In the genomic region with DNA sequence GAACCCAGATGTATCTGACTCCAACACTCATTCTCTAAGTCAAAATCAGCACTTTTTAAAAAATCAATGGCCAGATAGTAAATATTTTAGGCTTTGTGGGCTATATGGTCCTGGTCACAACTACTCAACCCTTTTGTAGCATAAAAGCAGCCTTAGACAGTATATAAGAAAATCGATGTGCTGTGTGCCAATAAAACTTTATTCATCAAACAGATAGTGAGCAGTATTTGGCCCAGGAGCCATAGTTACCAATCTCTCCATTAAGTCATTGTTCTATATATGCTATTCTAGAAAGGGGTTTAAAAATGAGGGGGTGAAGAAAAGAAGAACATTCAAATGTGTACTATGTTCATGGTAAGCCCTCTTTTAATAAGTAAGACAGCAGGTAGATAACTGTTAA, we compare ENCODE assay signal across 20 cellular contexts.
"Had no signal": no experiment of that assay in that cellular context is flagged by ENCODE, and none has a peak within 500 bp of the region (broad histone marks: within the 10 kb centered on the region; RNA-seq: fewer than 3 reads in every experiment).

No MANE protein-coding gene starts in this region.

- H3K4me3 Mint-ChIP-seq: activated naive CD4-positive, alpha-beta T cell treated with anti-CD3 and anti-CD28 coated beads for 36 hours; activated naive CD8-positive, alpha-beta T cell treated with anti-CD3 and anti-CD28 coated beads for 36 hours; dendritic cell treated with granulocyte-macrophage colony-stimulating factor and Interleukin-4, amounts not matched to agents 40 ng/mL and 50 ng/mL, for 4 days; endodermal cell; natural killer cell; neural progenitor cell; type B pancreatic cell had no signal

- H3K27ac ChIP-seq: heart right ventricle, neural progenitor cell, right atrium auricular region, uterus had no signal

- ATAC-seq: natural killer cell had no signal

- H3K9me3 ChIP-seq: heart right ventricle, right atrium auricular region, uterus had no signal

- H3K27ac Mint-ChIP-seq: activated naive CD4-positive, alpha-beta T cell treated with anti-CD3 and anti-CD28 coated beads for 36 hours; dendritic cell treated with granulocyte-macrophage colony-stimulating factor and Interleukin-4, amounts not matched to agents 40 ng/mL and 50 ng/mL, for 4 days; endodermal cell; natural killer cell; neural progenitor cell; type B pancreatic cell had no signal

- H3K4me1 Mint-ChIP-seq: endodermal cell, natural killer cell, neural progenitor cell had no signal

- H3K36me3 Mint-ChIP-seq: activated naive CD8-positive, alpha-beta T cell treated with anti-CD3 and anti-CD28 coated beads for 36 hours; natural killer cell; neural progenitor cell; type B pancreatic cell had no signal

- H3K36me3 ChIP-seq: heart right ventricle, neural progenitor cell, right atrium auricular region, uterus had no signal

- DNase-seq: activated CD4-positive, alpha-beta T cell treated with anti-CD3 and anti-CD28 coated beads for 4 hours; activated CD4-positive, alpha-beta T cell treated with anti-CD3 and anti-CD28 coated beads, Interleukin-2, amount 50 U/mL, for 48 hours; activated CD8-positive, alpha-beta memory T cell treated with anti-CD3 and anti-CD28 coated beads for 24 hours; activated effector memory CD4-positive, alpha-beta T cell treated with Interleukin-2 at 50 U/mL for 16 hours; activated naive CD4-positive, alpha-beta T cell treated with anti-CD3 and anti-CD28 coated beads for 36 hours; activated naive CD8-positive, alpha-beta T cell treated with anti-CD3 and anti-CD28 coated beads for 36 hours; caudate nucleus; endodermal cell; heart right ventricle; mesenchymal stem cell; natural killer cell; occipital lobe; stimulated activated CD4-positive, alpha-beta T cell treated with anti-CD3 and anti-CD28 coated beads, Interleukin-2, amount 100 ng/mL, for 48 hours; substantia nigra; T-helper 1 cell; uterus had no signal

- H3K4me3 ChIP-seq: heart right ventricle, neural progenitor cell, right atrium auricular region, uterus had no signal

- H3K9ac ChIP-seq: neural progenitor cell had no signal

- H3K4me2 ChIP-seq: neural progenitor cell had no signal

- H3K27me3 ChIP-seq: heart right ventricle, neural progenitor cell, right atrium auricular region, uterus had no signal

- H3K4me1 ChIP-seq: neural progenitor cell, right atrium auricular region had no signal

- H2AFZ ChIP-seq: neural progenitor cell had no signal
